ENCODE assay signal across 21 cellular contexts in the genomic region with DNA sequence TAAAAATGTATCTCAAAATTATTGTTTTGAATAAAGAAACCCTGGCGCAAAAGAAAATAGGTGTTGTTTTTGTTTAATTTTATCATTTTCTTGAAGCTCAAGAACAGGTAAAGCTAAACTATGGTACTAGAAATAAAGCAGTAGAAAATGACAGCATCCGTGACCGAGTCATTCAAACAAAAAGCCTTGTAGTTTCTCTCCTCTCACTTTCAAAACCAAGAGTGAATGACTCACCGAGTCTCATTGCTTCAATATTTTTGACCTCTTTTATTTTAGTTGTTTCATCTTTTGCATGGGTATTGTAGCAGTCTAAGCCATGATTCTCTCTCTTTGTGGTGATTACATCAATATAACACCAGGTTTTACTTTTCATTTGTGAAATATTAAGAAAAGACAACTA.
DNase-seq lines count a peak whose midpoint lies in the region; ATAC-seq, FAIRE-seq and TF ChIP-seq lines count a peak whose summit lies in the region.
"Had no signal": no experiment of that assay in that cellular context is flagged by ENCODE, and none has a peak within 500 bp of the region (broad histone marks: within the 10 kb centered on the region; RNA-seq: fewer than 3 reads in every experiment).

No MANE protein-coding gene starts in this region.

- H3K4me3 Mint-ChIP-seq in stimulated activated naive CD8-positive, alpha-beta T cell treated with anti-CD3 and anti-CD28 coated beads, Interleukin-15, amount 100 ng/mL, for 72 hours = no peak overlapping the region
- H3K4me3 Mint-ChIP-seq: B cell; CD4-positive, CD25-positive, alpha-beta regulatory T cell; CD8-positive, alpha-beta T cell; GM23338; H9 had no signal

- H3K27ac Mint-ChIP-seq in stimulated activated naive CD8-positive, alpha-beta T cell treated with anti-CD3 and anti-CD28 coated beads, Interleukin-15, amount 100 ng/mL, for 72 hours = no peak overlapping the region
- H3K27ac Mint-ChIP-seq: B cell; CD4-positive, CD25-positive, alpha-beta regulatory T cell; CD8-positive, alpha-beta T cell; GM23338; H9 had no signal

- no peaks in the 10 kb centered on the region for H3K27me3 Mint-ChIP-seq in stimulated activated naive CD8-positive, alpha-beta T cell treated with anti-CD3 and anti-CD28 coated beads, Interleukin-15, amount 100 ng/mL, for 72 hours
- H3K27me3 Mint-ChIP-seq: B cell; CD4-positive, CD25-positive, alpha-beta regulatory T cell had no signal

- FAIRE-seq in RCC 7860 (lab: Jason Lieb, UNC) = peak; percentile 85
- FAIRE-seq: A204.1, D721Med, GM12891, GM18507 had no signal

- no peak for TF ChIP-seq POLR2A in erythroblast (IDR thresholded peaks at IDR 0.05; ENCODE audit: low read length)

- DNase-seq in HT1080 (ENCODE audit: low read depth) (peak; percentile 48), RCC 7860 (ENCODE audit: low spot score) (peak; percentile 24), glomerular visceral epithelial cell (ENCODE audit: extremely low spot score) (peak; percentile 9), renal cortical epithelial cell (ENCODE audit: low read depth) (peak; percentile 38), DMS114 treated with DMSO at 0.1 percent for 48 hours (lab: John Stamatoyannopoulos, UW; ENCODE audit: unreplicated experiment) (no peak), erythroblast (lab: John Stamatoyannopoulos, UW) (no peak)
- DNase-seq in stimulated activated naive CD8-positive, alpha-beta T cell treated with anti-CD3 and anti-CD28 coated beads, Interleukin-15, amount 100 ng/mL, for 72 hours = no peak
- DNase-seq: CD4-positive, CD25-positive, alpha-beta regulatory T cell; CD8-positive, alpha-beta T cell; DMS 273 treated with DMSO at 0.1 percent for 48 hours; DMS53; DMS79 treated with DMSO at 0.1 percent for 48 hours; GF-D8; H9 had no signal

- no peak for ATAC-seq in stimulated activated naive CD8-positive, alpha-beta T cell treated with anti-CD3 and anti-CD28 coated beads, Interleukin-15, amount 100 ng/mL, for 72 hours
- ATAC-seq: CD8-positive, alpha-beta T cell; GM23338; HCT116 had no signal

- no peaks in the 10 kb centered on the region for H3K4me1 Mint-ChIP-seq in stimulated activated naive CD8-positive, alpha-beta T cell treated with anti-CD3 and anti-CD28 coated beads, Interleukin-15, amount 100 ng/mL, for 72 hours
- H3K4me1 Mint-ChIP-seq: B cell; CD4-positive, CD25-positive, alpha-beta regulatory T cell; GM23338; H9 had no signal

- peaks cover 0 to 9% of the 10 kb centered on the region in 2 donors for H3K9me3 Mint-ChIP-seq in stimulated activated naive CD8-positive, alpha-beta T cell treated with anti-CD3 and anti-CD28 coated beads, Interleukin-15, amount 100 ng/mL, for 72 hours

Comparison
In these comparisons a context has a peak if more than half of its experiments do, and no peak if none do; other contexts are left out.
1. DNase-seq: peak in HT1080 (single experiment), RCC 7860 (single experiment), glomerular visceral epithelial cell (single experiment) and renal cortical epithelial cell (single experiment); none in DMS114 treated with DMSO at 0.1 percent for 48 hours (single experiment), stimulated activated naive CD8-positive, alpha-beta T cell treated with anti-CD3 and anti-CD28 coated beads, Interleukin-15, amount 100 ng/mL, for 72 hours (0 of 2) and erythroblast (0 of 2).